ENCODE assay signal across 14 cellular contexts in genomic region chrX:110734894-110735541, GRCh38.
A peak's percentile ranks its signal among the peaks of the same experiment; 100 is the strongest.
DNase-seq lines count a peak whose midpoint lies in the region; ATAC-seq, FAIRE-seq and TF ChIP-seq lines count a peak whose summit lies in the region.
"Had no signal": no experiment of that assay in that cellular context is flagged by ENCODE, and none has a peak within 500 bp of the region (broad histone marks: within the 10 kb centered on the region; RNA-seq: fewer than 3 reads in every experiment).

No MANE protein-coding gene starts in this region.

- H3K4me3 ChIP-seq in A549 (no peak overlapping the region), HFF-Myc (replicated peaks; ENCODE audit: low read depth, low read length) (no peak overlapping the region)
- H3K4me3 ChIP-seq: esophagus muscularis mucosa, left lung had no signal

- TF ChIP-seq POLR2A in A549 (IDR thresholded peaks at IDR 0.05; ENCODE audit: low read length): no peak

- no peaks in the 10 kb centered on the region for H3K36me3 Mint-ChIP-seq in natural killer cell

- ATAC-seq in A549 (no peak), GM18873 (IDR thresholded peaks at IDR 0.05; ENCODE audit: low FRiP score, unreplicated experiment) (no peak), natural killer cell (no peak), GM21447 (IDR thresholded peaks at IDR 0.05; ENCODE audit: unreplicated experiment) (no peak)
- ATAC-seq: left lung had no signal

- H3K4me2 ChIP-seq in A549: no peak overlapping the region

- FAIRE-seq in A549 (lab: Jason Lieb, UNC): peak; percentile 99

- H3K27ac Mint-ChIP-seq in natural killer cell: no peak overlapping the region
- H3K27ac Mint-ChIP-seq: activated T-helper 2 cell treated with anti-CD3 and anti-CD28 coated beads, Interferon-gamma antibody, Interleukin-2, Interleukin-4, amounts not matched to agents 10 μg/mL and 5 μg/mL and 100 μg/mL, durations not matched to agents 14 hours and 24 hours and 36 hours had no signal

- H3K9me3 Mint-ChIP-seq in natural killer cell: no peaks in the 10 kb centered on the region
- H3K9me3 Mint-ChIP-seq: activated T-helper 2 cell treated with anti-CD3 and anti-CD28 coated beads, Interferon-gamma antibody, Interleukin-2, Interleukin-4, amounts not matched to agents 10 μg/mL and 5 μg/mL and 100 μg/mL, durations not matched to agents 14 hours and 24 hours and 36 hours had no signal

- no peak for TF ChIP-seq EP300 in A549 (IDR thresholded peaks at IDR 0.05)

- H3K4me1 ChIP-seq in A549: no peaks in the 10 kb centered on the region
- H3K4me1 ChIP-seq: left lung had no signal

- POLR2A ChIA-PET in A549 (lab: Yijun Ruan, JAX): no interaction called here

- no peak for TF ChIP-seq RAD21 in A549 (conservative IDR thresholded peaks at IDR 0.05 in 1 of 2, IDR thresholded peaks at IDR 0.05 in 1 of 2)

- CTCF ChIA-PET in A549 (lab: Yijun Ruan, JAX): no interaction called here

- TF ChIP-seq CTCF in A549 (IDR thresholded peaks at IDR 0.05) (no peak), HFF-Myc (IDR thresholded peaks at IDR 0.05; ENCODE audit: low read depth, low read length, missing control alignments) (no peak), natural killer cell (IDR thresholded peaks at IDR 0.05) (no peak)

- DNase-seq in A549 (ENCODE audit: low read depth in 1 of 2, low spot score in 1 of 2) (no peak), HFF-Myc (ENCODE audit: extremely low read depth, low read depth) (peak; percentile 20), astrocyte of the hippocampus (ENCODE audit: low read depth, low spot score) (peak; percentile 56), iPS DF 19.7 (ENCODE audit: low read depth, low spot score) (peak; percentile 9), natural killer cell (no peak), NCI-H2227 treated with DMSO at 0.1 percent for 48 hours (lab: John Stamatoyannopoulos, UW) (no peak)
- DNase-seq: activated CD4-positive, alpha-beta T cell treated with anti-CD3 and anti-CD28 coated beads for 48 hours; cerebellar nuclear complex; left lung; NCI-H2029 treated with DMSO at 0.1 percent for 48 hours had no signal

- H3K27me3 Mint-ChIP-seq in natural killer cell (ENCODE audit: low read depth in 2 of 2): peaks cover 0 to 15% of the 10 kb centered on the region in 2 donors

- H3K4me3 Mint-ChIP-seq in natural killer cell: no peak overlapping the region

- H3K27ac ChIP-seq in A549: no peak overlapping the region
- H3K27ac ChIP-seq: left lung had no signal

- no peaks in the 10 kb centered on the region for H3K4me1 Mint-ChIP-seq in natural killer cell

- H3K9me3 ChIP-seq in A549: no peaks in the 10 kb centered on the region
- H3K9me3 ChIP-seq: esophagus muscularis mucosa, left lung had no signal

- WGBS in A549 (ENCODE audit: missing lambda C conversion rate): 0% methylated on average over 3 of the region's 3 CpGs

- intact Hi-C loops in natural killer cell (cut with micrococcal nuclease): no loop called here

TF ChIP-seq in A549, 52 proteins besides CTCF, POLR2A, EP300 and RAD21:
- TF ChIP-seq MAFK (IDR thresholded peaks at IDR 0.05; ENCODE audit: partially characterized antibody): peak; percentile 68
- TF ChIP-seq HEYL (CRISPR knock-in tag; IDR thresholded peaks at IDR 0.05): no peak
TF ChIP-seq in A549: peak in this region for 1.

Comparison
In these comparisons a context has a peak if more than half of its experiments do, and no peak if none do; other contexts are left out.
1. DNase-seq: peak in HFF-Myc (single experiment), astrocyte of the hippocampus (single experiment) and iPS DF 19.7 (single experiment); none in A549 (0 of 2), natural killer cell (single experiment) and NCI-H2227 treated with DMSO at 0.1 percent for 48 hours (single experiment).